Comparison of ENCODE assay signal across 10 cellular contexts in the genomic region with DNA sequence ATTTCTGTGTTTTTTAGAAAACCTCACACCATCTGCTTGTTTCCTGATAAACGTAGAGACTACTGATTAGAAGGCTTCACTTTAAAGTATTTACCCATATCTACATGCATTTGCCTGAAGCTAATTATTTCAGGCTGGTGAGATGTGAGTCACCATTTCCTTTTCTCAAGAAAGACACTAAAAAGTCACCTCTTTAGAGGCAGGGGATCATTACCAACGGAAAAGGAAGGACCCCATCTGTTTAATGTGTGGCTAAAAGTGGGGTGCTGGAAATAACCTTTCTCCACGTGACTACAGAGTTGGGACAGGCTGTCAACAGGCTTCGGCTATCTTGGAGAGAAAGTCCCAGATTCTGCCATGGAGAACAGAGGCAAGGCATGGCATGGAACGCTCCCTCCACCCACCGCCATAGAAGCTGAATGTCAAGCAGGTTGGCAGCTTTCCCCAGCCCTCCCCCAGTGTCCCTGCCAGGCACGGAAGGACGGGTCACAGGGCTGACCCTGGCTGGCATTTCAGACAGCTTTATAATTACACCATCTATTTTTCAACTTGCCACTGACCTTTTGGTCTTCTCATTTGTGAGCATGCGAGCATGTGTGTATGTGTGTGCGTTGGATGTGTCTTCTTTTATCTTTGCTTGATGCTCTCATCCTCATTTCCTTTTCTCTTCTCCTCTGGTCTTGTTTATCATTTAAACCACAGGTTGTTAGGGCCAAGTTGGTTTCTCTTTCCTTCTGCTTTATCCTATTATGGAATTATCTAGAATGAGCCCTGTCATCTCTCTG.
A peak's percentile ranks its signal among the peaks of the same experiment; 100 is the strongest.
DNase-seq lines count a peak whose midpoint lies in the region; ATAC-seq and TF ChIP-seq lines count a peak whose summit lies in the region.
"Had no signal": no experiment of that assay in that cellular context is flagged by ENCODE, and none has a peak within 500 bp of the region (broad histone marks: within the 10 kb centered on the region; RNA-seq: fewer than 3 reads in every experiment).

No MANE protein-coding gene starts in this region.

- peak overlapping the region; percentile 96 for H3K27ac Mint-ChIP-seq in activated CD8-positive, alpha-beta T cell treated with anti-CD3 and anti-CD28 coated beads for 36 hours
- H3K27ac Mint-ChIP-seq: CD14-positive monocyte had no signal

- H3K27me3 ChIP-seq in layer of hippocampus (ENCODE audit: control insufficient read depth, insufficient read depth, low read length): no peaks in the 10 kb centered on the region

- H3K4me1 Mint-ChIP-seq in activated CD8-positive, alpha-beta T cell treated with anti-CD3 and anti-CD28 coated beads for 36 hours (ENCODE audit: low read depth): peaks cover 21% of the 10 kb centered on the region
- H3K4me1 Mint-ChIP-seq: CD14-positive monocyte had no signal

- DNase-seq in left ventricle myocardium superior: no peak
- no peak for DNase-seq in cardiac septum (ENCODE audit: low spot score)
- DNase-seq in activated CD8-positive, alpha-beta T cell treated with anti-CD3 and anti-CD28 coated beads for 36 hours: peak; percentile 72
- no peak for DNase-seq in GOT3 (lab: John Stamatoyannopoulos, UW)
- no peak for DNase-seq in NCI-H446 (lab: John Stamatoyannopoulos, UW)

- intact Hi-C loops in left ventricle myocardium superior (cut with micrococcal nuclease): no loop called here
- intact Hi-C loops in cardiac septum (cut with DNase I): no loop called here
- intact Hi-C loops in activated CD8-positive, alpha-beta T cell treated with anti-CD3 and anti-CD28 coated beads for 36 hours (cut with micrococcal nuclease): loop anchor here (5.0 kb wide), 1 partner anchor 109 kb away; no protein-coding TSS in a partner anchor

- H3K9me3 Mint-ChIP-seq in activated CD8-positive, alpha-beta T cell treated with anti-CD3 and anti-CD28 coated beads for 36 hours: peaks cover 11% of the 10 kb centered on the region

- CTCF ChIA-PET in activated CD8-positive, alpha-beta T cell treated with anti-CD3 and anti-CD28 coated beads for 36 hours (lab: Charles Lee): interaction anchor here (1.6 to 1.8 kb wide), 2 partner anchors 73 to 106 kb away, joined by 4 to 5 read pairs; no protein-coding TSS in a partner anchor

- ATAC-seq in left ventricle myocardium superior: peak; percentile 23
- ATAC-seq in activated CD8-positive, alpha-beta T cell treated with anti-CD3 and anti-CD28 coated beads for 36 hours: peak; percentile 84
- no peak for ATAC-seq in GM19395 (IDR thresholded peaks at IDR 0.05; ENCODE audit: unreplicated experiment)

- peak overlapping the region; percentile 27 for H3K4me3 Mint-ChIP-seq in activated CD8-positive, alpha-beta T cell treated with anti-CD3 and anti-CD28 coated beads for 36 hours
- H3K4me3 Mint-ChIP-seq: CD14-positive monocyte, neural crest cell had no signal

- TF ChIP-seq CTCF in activated CD8-positive, alpha-beta T cell treated with anti-CD3 and anti-CD28 coated beads for 36 hours (IDR thresholded peaks at IDR 0.05): no peak

- no peaks in the 10 kb centered on the region for H3K27me3 Mint-ChIP-seq in activated CD8-positive, alpha-beta T cell treated with anti-CD3 and anti-CD28 coated beads for 36 hours

- peak overlapping the region; percentile 66 for H3K27ac ChIP-seq in layer of hippocampus (ENCODE audit: low read depth, low read length)
- H3K27ac ChIP-seq in temporal lobe (ENCODE audit: low read depth, low read length): peak overlapping the region; percentile 59

- POLR2A ChIA-PET in activated CD8-positive, alpha-beta T cell treated with anti-CD3 and anti-CD28 coated beads for 36 hours (lab: Charles Lee): interaction anchor here (0.7 to 1.0 kb wide), 2 partner anchors 155 to 242 kb away, joined by 3 to 4 read pairs; no protein-coding TSS in a partner anchor

- H3K36me3 Mint-ChIP-seq in activated CD8-positive, alpha-beta T cell treated with anti-CD3 and anti-CD28 coated beads for 36 hours (ENCODE audit: low read depth): peaks cover 3% of the 10 kb centered on the region
- H3K36me3 Mint-ChIP-seq: CD14-positive monocyte had no signal
